27 cellular contexts compared by ENCODE assay signal in genomic region chr9:1442105-1442504, GRCh38.
"Had no signal": no experiment of that assay in that cellular context is flagged by ENCODE, and none has a peak within 500 bp of the region (broad histone marks: within the 10 kb centered on the region; RNA-seq: fewer than 3 reads in every experiment).

No MANE protein-coding gene starts in this region.

- H3K4me3 ChIP-seq: stomach, suprapubic skin, testis, thoracic aorta, thyroid gland, tibial artery, tibial nerve, transverse colon, upper lobe of left lung, upper lobe of right lung, uterus, vagina had no signal

- H3K27me3 ChIP-seq: stomach, suprapubic skin, testis, thyroid gland, tibial artery, tibial nerve, transverse colon, upper lobe of left lung, upper lobe of right lung, uterus, vagina had no signal

- FAIRE-seq: urothelium cell line had no signal

- H3K27ac ChIP-seq: stomach, suprapubic skin, testis, thoracic aorta, thyroid gland, tibial artery, tibial nerve, transverse colon, upper lobe of left lung, upper lobe of right lung, uterus, vagina had no signal

- ATAC-seq: stimulated activated effector memory CD8-positive, alpha-beta T cell treated with anti-CD3 and anti-CD28 coated beads, Interleukin-12 subunit alpha, Interleukin-12 subunit beta, amount 100 ng/mL, for 72 hours; stimulated activated memory B cell treated with anti-CD40 and anti-IgM and Interleukin-4, amounts not matched to agents 10 μg/mL and 1 μg/mL and 100 μg/mL, for 72 hours; stimulated activated naive B cell treated with anti-CD40 and anti-IgM and Interleukin-4, amounts not matched to agents 10 μg/mL and 1 μg/mL and 100 μg/mL, for 72 hours; stimulated activated naive CD8-positive, alpha-beta T cell treated with anti-CD3 and anti-CD28 coated beads, Interleukin-15, amount 100 ng/mL, for 72 hours; stimulated activated naive CD8-positive, alpha-beta T cell treated with anti-CD3 and anti-CD28 coated beads, Interleukin-15, Interleukin-2, amounts not matched to agents 100 U/mL and 50 U/mL, for 24 hours; upper lobe of right lung had no signal

- DNase-seq: stimulated activated CD4-positive, alpha-beta T cell treated with anti-CD3 and anti-CD28 coated beads, Interleukin-2, amount 100 ng/mL, for 48 hours; stimulated activated CD4-positive, alpha-beta T cell treated with anti-CD3 and anti-CD28 coated beads, Interleukin-4, amount 100 ng/mL, for 1 hour; stimulated activated CD4-positive, alpha-beta T cell treated with anti-CD3 and anti-CD28 coated beads, Interleukin-4, amount 100 ng/mL, for 24 hours; stimulated activated CD4-positive, alpha-beta T cell treated with anti-CD3 and anti-CD28 coated beads, Interleukin-4, amount 100 ng/mL, for 4 hours; stimulated activated CD8-positive, alpha-beta memory T cell treated with anti-CD3 and anti-CD28 coated beads, Interleukin-4, amount 100 ng/mL, for 48 hours; stimulated activated naive B cell treated with anti-CD40 and anti-IgM and Interleukin-4, amounts not matched to agents 10 μg/mL and 1 μg/mL and 100 μg/mL, for 72 hours; stimulated activated naive CD4-positive, alpha-beta T cell; stimulated activated naive CD4-positive, alpha-beta T cell treated with Interleukin-2 at 50 U/mL for 16 hours; stimulated activated naive CD8-positive, alpha-beta T cell treated with anti-CD3 and anti-CD28 coated beads, Interleukin-15, amount 100 ng/mL, for 72 hours; stimulated activated naive CD8-positive, alpha-beta T cell treated with anti-CD3 and anti-CD28 coated beads, Interleukin-15, Interleukin-2, amounts not matched to agents 100 U/mL and 50 U/mL, for 24 hours; stomach; substantia nigra; testis; thyroid gland; tibial artery; transverse colon; trophoblast cell; upper lobe of left lung; upper lobe of right lung; uterus had no signal

- H3K36me3 ChIP-seq: stomach, suprapubic skin, thoracic aorta, thyroid gland, tibial artery, tibial nerve, transverse colon, upper lobe of left lung, upper lobe of right lung, uterus, vagina had no signal

- H3K4me1 ChIP-seq: stomach, suprapubic skin, testis, thyroid gland, tibial artery, tibial nerve, transverse colon, upper lobe of left lung, upper lobe of right lung, uterus, vagina had no signal

- H3K9me3 ChIP-seq: stomach, suprapubic skin, testis, thoracic aorta, thyroid gland, tibial artery, tibial nerve, transverse colon, upper lobe of left lung, upper lobe of right lung, uterus, vagina had no signal
